In the genomic region with DNA sequence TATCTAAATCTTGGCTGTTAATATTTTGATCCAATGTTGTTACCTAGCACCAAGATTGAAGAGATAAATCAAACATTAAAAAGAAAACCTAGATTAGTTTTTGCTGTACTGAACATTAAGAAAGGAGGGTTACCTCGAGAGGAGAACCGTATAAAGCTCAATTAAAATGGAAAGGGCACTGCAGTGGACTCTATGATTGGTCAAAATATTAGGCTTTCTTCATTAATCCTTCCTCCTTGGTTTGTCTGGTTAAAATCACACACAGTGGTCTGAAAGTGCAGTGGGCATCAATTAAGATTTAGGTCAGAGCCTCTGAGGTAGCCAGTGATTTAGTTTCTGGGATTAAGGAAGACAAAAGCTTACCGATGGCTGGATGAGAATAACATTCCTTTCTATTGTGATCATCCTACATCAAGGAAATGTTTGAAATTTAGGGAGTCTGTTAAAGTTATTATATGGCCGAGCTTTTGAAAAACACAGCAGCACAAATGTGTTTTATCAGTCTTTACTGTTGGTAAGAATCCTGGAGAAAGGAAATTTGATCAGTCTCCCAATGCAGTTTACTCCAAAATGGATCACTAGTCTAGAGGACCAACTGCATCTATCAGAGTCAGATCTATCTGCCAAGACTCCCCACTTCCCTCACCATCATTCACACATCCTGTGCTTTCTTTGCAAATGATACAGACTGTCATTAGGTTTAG, we compare ENCODE assay signal across 10 cellular contexts.
DNase-seq lines count a peak whose midpoint lies in the region; ATAC-seq and TF ChIP-seq lines count a peak whose summit lies in the region.
"Had no signal": no experiment of that assay in that cellular context is flagged by ENCODE, and none has a peak within 500 bp of the region (broad histone marks: within the 10 kb centered on the region; RNA-seq: fewer than 3 reads in every experiment).

No MANE protein-coding gene starts in this region.

- CTCF ChIA-PET in activated naive CD4-positive, alpha-beta T cell treated with anti-CD3 and anti-CD28 coated beads, Interleukin-2, amount 10 ng/mL, durations not matched to agents 7 days and 5 days (lab: Charles Lee) = interaction anchor here (1.3 to 1.7 kb wide), 4 partner anchors 12 to 129 kb away, joined by 3 to 6 read pairs (median 4); no protein-coding TSS in a partner anchor

- H3K9me3 Mint-ChIP-seq in activated naive CD4-positive, alpha-beta T cell treated with anti-CD3 and anti-CD28 coated beads, Interleukin-2, amount 10 ng/mL, durations not matched to agents 7 days and 5 days = peaks cover 2% of the 10 kb centered on the region
- peaks cover under 1% of the 10 kb centered on the region for H3K9me3 Mint-ChIP-seq in activated T-helper 1 cell treated with anti-CD3 and anti-CD28 coated beads, Interleukin-12 subunit alpha, Interleukin-12 subunit beta, Interleukin-2, Interleukin-4 antibody, amounts not matched to agents 30 ng/mL and 10 ng/mL and 1 ng/mL, durations not matched to agents 14 hours and 24 hours and 36 hours
- peaks cover 4% of the 10 kb centered on the region for H3K9me3 Mint-ChIP-seq in type B pancreatic cell

- no peaks in the 10 kb centered on the region for H3K27me3 Mint-ChIP-seq in activated naive CD4-positive, alpha-beta T cell treated with anti-CD3 and anti-CD28 coated beads, Interleukin-2, amount 10 ng/mL, durations not matched to agents 7 days and 5 days
- no peaks in the 10 kb centered on the region for H3K27me3 Mint-ChIP-seq in activated T-helper 1 cell treated with anti-CD3 and anti-CD28 coated beads, Interleukin-12 subunit alpha, Interleukin-12 subunit beta, Interleukin-2, Interleukin-4 antibody, amounts not matched to agents 30 ng/mL and 10 ng/mL and 1 ng/mL, durations not matched to agents 14 hours and 24 hours and 36 hours (ENCODE audit: insufficient read depth)
- H3K27me3 Mint-ChIP-seq in type B pancreatic cell = no peaks in the 10 kb centered on the region

- peaks cover 65% of the 10 kb centered on the region for H3K36me3 Mint-ChIP-seq in activated naive CD4-positive, alpha-beta T cell treated with anti-CD3 and anti-CD28 coated beads, Interleukin-2, amount 10 ng/mL, durations not matched to agents 7 days and 5 days
- peaks cover 50% of the 10 kb centered on the region for H3K36me3 Mint-ChIP-seq in activated T-helper 1 cell treated with anti-CD3 and anti-CD28 coated beads, Interleukin-12 subunit alpha, Interleukin-12 subunit beta, Interleukin-2, Interleukin-4 antibody, amounts not matched to agents 30 ng/mL and 10 ng/mL and 1 ng/mL, durations not matched to agents 14 hours and 24 hours and 36 hours (ENCODE audit: low read depth)
- H3K36me3 Mint-ChIP-seq in type B pancreatic cell = no peaks in the 10 kb centered on the region

- peak overlapping the region; percentile 85 for H3K27ac Mint-ChIP-seq in activated naive CD4-positive, alpha-beta T cell treated with anti-CD3 and anti-CD28 coated beads, Interleukin-2, amount 10 ng/mL, durations not matched to agents 7 days and 5 days
- peak overlapping the region; percentile 92 for H3K27ac Mint-ChIP-seq in activated T-helper 1 cell treated with anti-CD3 and anti-CD28 coated beads, Interleukin-12 subunit alpha, Interleukin-12 subunit beta, Interleukin-2, Interleukin-4 antibody, amounts not matched to agents 30 ng/mL and 10 ng/mL and 1 ng/mL, durations not matched to agents 14 hours and 24 hours and 36 hours
- peak overlapping the region; percentile 8 for H3K27ac Mint-ChIP-seq in type B pancreatic cell

- DNase-seq in activated naive CD4-positive, alpha-beta T cell treated with anti-CD3 and anti-CD28 coated beads, Interleukin-2, amount 10 ng/mL, durations not matched to agents 7 days and 5 days = no peak
- no peak for DNase-seq in activated naive CD4-positive, alpha-beta T cell treated with Interleukin-2 at 50 U/mL for 16 hours
- DNase-seq in activated T-helper 1 cell treated with anti-CD3 and anti-CD28 coated beads, Interleukin-12 subunit alpha, Interleukin-12 subunit beta, Interleukin-2, Interleukin-4 antibody, amounts not matched to agents 30 ng/mL and 10 ng/mL and 1 ng/mL, durations not matched to agents 14 hours and 24 hours and 36 hours (ENCODE audit: low spot score) = no peak
- no peak for DNase-seq in left lobe of liver (ENCODE audit: low spot score)
- DNase-seq in type B pancreatic cell (ENCODE audit: extremely low spot score, unreplicated experiment) = no peak
- no peak for DNase-seq in HuH-7.5 (ENCODE audit: low spot score)
- DNase-seq: NCI-H1092 had no signal

- peaks cover 58% of the 10 kb centered on the region for H3K4me1 Mint-ChIP-seq in activated naive CD4-positive, alpha-beta T cell treated with anti-CD3 and anti-CD28 coated beads, Interleukin-2, amount 10 ng/mL, durations not matched to agents 7 days and 5 days
- H3K4me1 Mint-ChIP-seq in activated T-helper 1 cell treated with anti-CD3 and anti-CD28 coated beads, Interleukin-12 subunit alpha, Interleukin-12 subunit beta, Interleukin-2, Interleukin-4 antibody, amounts not matched to agents 30 ng/mL and 10 ng/mL and 1 ng/mL, durations not matched to agents 14 hours and 24 hours and 36 hours (ENCODE audit: low read depth) = peaks cover 91% of the 10 kb centered on the region
- peaks cover 23% of the 10 kb centered on the region for H3K4me1 Mint-ChIP-seq in type B pancreatic cell (ENCODE audit: unreplicated experiment)

- ATAC-seq in left lobe of liver (peak; percentile 32), HG03457 (IDR thresholded peaks at IDR 0.05; ENCODE audit: unreplicated experiment) (no peak), HG03354 (IDR thresholded peaks at IDR 0.05; ENCODE audit: poor library complexity, severe bottlenecking, unreplicated experiment) (no peak)

- intact Hi-C loops in activated T-helper 1 cell treated with anti-CD3 and anti-CD28 coated beads, Interleukin-12 subunit alpha, Interleukin-12 subunit beta, Interleukin-2, Interleukin-4 antibody, amounts not matched to agents 30 ng/mL and 10 ng/mL and 1 ng/mL, durations not matched to agents 14 hours and 24 hours and 36 hours (cut with micrococcal nuclease) = loop anchor here (1.0 to 5.0 kb wide), 10 partner anchors 7 to 530 kb away; partner anchors contain the start of genes MAK and NEDD9

- no peak for TF ChIP-seq CTCF in type B pancreatic cell (conservative IDR thresholded peaks at IDR 0.05)

- H3K4me3 Mint-ChIP-seq in activated naive CD4-positive, alpha-beta T cell treated with anti-CD3 and anti-CD28 coated beads, Interleukin-2, amount 10 ng/mL, durations not matched to agents 7 days and 5 days = peak overlapping the region; percentile 26
- peak overlapping the region; percentile 55 for H3K4me3 Mint-ChIP-seq in activated T-helper 1 cell treated with anti-CD3 and anti-CD28 coated beads, Interleukin-12 subunit alpha, Interleukin-12 subunit beta, Interleukin-2, Interleukin-4 antibody, amounts not matched to agents 30 ng/mL and 10 ng/mL and 1 ng/mL, durations not matched to agents 14 hours and 24 hours and 36 hours
- H3K4me3 Mint-ChIP-seq in type B pancreatic cell = peak overlapping the region; percentile 3
- H3K4me3 Mint-ChIP-seq: dendritic cell treated with granulocyte-macrophage colony-stimulating factor and Interleukin-4, amounts not matched to agents 40 ng/mL and 50 ng/mL, for 4 days had no signal

Comparison
In these comparisons a context has a peak if more than half of its experiments do, and no peak if none do; other contexts are left out.
1. H3K27ac Mint-ChIP-seq: peak in every context shown above with its lines; median percentile 92 in activated T-helper 1 cell treated with anti-CD3 and anti-CD28 coated beads, Interleukin-12 subunit alpha, Interleukin-12 subunit beta, Interleukin-2, Interleukin-4 antibody, amounts not matched to agents 30 ng/mL and 10 ng/mL and 1 ng/mL, durations not matched to agents 14 hours and 24 hours and 36 hours; 85 in activated naive CD4-positive, alpha-beta T cell treated with anti-CD3 and anti-CD28 coated beads, Interleukin-2, amount 10 ng/mL, durations not matched to agents 7 days and 5 days; 8 in type B pancreatic cell.
2. H3K4me3 Mint-ChIP-seq: peak in every context shown above with its lines; median percentile 55 in activated T-helper 1 cell treated with anti-CD3 and anti-CD28 coated beads, Interleukin-12 subunit alpha, Interleukin-12 subunit beta, Interleukin-2, Interleukin-4 antibody, amounts not matched to agents 30 ng/mL and 10 ng/mL and 1 ng/mL, durations not matched to agents 14 hours and 24 hours and 36 hours; 26 in activated naive CD4-positive, alpha-beta T cell treated with anti-CD3 and anti-CD28 coated beads, Interleukin-2, amount 10 ng/mL, durations not matched to agents 7 days and 5 days; 3 in type B pancreatic cell.